In the genomic region with DNA sequence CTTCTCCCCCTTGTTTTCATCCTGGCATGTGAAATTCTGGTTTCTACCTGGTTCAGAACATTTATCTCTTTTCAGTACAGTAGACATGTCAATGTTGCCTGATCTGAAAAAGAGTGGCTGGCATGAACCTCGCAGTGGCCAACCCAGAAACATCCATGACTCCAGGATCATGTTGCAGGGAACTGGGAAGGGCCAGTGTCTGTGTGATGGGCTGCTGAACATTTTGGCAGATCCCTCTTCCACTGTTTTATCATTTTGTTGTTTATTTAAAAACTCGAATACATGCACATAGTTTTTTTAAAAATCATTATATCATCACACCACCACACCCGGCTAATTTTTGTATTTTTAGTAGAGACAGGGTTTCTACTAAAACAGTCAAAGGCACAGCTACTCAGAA, we compare ENCODE assay signal across 1 cellular context.
TF ChIP-seq lines count a peak whose summit lies in the region.

No MANE protein-coding gene starts in this region.

TF ChIP-seq in H1, 55 proteins besides CTCF, POLR2A, EP300 and RAD21:
- TF ChIP-seq TAF1 (IDR thresholded peaks at IDR 0.05; ENCODE audit: low read depth, low read length) (no peak), CBX8 (IDR thresholded peaks at IDR 0.05; ENCODE audit: borderline replicate concordance, low read depth, low read length) (no peak), HDAC2 (IDR thresholded peaks at IDR 0.05; ENCODE audit: borderline replicate concordance in 1 of 2, low read depth in 2 of 2, low read length in 2 of 2) (no peak), TEAD4 (IDR thresholded peaks at IDR 0.05; ENCODE audit: low read depth, low read length) (no peak), JUND (IDR thresholded peaks at IDR 0.05; ENCODE audit: low read length) (no peak), CREB1 (IDR thresholded peaks at IDR 0.05) (no peak), BRCA1 (IDR thresholded peaks at IDR 0.05; ENCODE audit: low read depth, low read length) (no peak), KDM4A (IDR thresholded peaks at IDR 0.05; ENCODE audit: low read depth, low read length, severe bottlenecking) (no peak)
- TF ChIP-seq, protein P1, sequence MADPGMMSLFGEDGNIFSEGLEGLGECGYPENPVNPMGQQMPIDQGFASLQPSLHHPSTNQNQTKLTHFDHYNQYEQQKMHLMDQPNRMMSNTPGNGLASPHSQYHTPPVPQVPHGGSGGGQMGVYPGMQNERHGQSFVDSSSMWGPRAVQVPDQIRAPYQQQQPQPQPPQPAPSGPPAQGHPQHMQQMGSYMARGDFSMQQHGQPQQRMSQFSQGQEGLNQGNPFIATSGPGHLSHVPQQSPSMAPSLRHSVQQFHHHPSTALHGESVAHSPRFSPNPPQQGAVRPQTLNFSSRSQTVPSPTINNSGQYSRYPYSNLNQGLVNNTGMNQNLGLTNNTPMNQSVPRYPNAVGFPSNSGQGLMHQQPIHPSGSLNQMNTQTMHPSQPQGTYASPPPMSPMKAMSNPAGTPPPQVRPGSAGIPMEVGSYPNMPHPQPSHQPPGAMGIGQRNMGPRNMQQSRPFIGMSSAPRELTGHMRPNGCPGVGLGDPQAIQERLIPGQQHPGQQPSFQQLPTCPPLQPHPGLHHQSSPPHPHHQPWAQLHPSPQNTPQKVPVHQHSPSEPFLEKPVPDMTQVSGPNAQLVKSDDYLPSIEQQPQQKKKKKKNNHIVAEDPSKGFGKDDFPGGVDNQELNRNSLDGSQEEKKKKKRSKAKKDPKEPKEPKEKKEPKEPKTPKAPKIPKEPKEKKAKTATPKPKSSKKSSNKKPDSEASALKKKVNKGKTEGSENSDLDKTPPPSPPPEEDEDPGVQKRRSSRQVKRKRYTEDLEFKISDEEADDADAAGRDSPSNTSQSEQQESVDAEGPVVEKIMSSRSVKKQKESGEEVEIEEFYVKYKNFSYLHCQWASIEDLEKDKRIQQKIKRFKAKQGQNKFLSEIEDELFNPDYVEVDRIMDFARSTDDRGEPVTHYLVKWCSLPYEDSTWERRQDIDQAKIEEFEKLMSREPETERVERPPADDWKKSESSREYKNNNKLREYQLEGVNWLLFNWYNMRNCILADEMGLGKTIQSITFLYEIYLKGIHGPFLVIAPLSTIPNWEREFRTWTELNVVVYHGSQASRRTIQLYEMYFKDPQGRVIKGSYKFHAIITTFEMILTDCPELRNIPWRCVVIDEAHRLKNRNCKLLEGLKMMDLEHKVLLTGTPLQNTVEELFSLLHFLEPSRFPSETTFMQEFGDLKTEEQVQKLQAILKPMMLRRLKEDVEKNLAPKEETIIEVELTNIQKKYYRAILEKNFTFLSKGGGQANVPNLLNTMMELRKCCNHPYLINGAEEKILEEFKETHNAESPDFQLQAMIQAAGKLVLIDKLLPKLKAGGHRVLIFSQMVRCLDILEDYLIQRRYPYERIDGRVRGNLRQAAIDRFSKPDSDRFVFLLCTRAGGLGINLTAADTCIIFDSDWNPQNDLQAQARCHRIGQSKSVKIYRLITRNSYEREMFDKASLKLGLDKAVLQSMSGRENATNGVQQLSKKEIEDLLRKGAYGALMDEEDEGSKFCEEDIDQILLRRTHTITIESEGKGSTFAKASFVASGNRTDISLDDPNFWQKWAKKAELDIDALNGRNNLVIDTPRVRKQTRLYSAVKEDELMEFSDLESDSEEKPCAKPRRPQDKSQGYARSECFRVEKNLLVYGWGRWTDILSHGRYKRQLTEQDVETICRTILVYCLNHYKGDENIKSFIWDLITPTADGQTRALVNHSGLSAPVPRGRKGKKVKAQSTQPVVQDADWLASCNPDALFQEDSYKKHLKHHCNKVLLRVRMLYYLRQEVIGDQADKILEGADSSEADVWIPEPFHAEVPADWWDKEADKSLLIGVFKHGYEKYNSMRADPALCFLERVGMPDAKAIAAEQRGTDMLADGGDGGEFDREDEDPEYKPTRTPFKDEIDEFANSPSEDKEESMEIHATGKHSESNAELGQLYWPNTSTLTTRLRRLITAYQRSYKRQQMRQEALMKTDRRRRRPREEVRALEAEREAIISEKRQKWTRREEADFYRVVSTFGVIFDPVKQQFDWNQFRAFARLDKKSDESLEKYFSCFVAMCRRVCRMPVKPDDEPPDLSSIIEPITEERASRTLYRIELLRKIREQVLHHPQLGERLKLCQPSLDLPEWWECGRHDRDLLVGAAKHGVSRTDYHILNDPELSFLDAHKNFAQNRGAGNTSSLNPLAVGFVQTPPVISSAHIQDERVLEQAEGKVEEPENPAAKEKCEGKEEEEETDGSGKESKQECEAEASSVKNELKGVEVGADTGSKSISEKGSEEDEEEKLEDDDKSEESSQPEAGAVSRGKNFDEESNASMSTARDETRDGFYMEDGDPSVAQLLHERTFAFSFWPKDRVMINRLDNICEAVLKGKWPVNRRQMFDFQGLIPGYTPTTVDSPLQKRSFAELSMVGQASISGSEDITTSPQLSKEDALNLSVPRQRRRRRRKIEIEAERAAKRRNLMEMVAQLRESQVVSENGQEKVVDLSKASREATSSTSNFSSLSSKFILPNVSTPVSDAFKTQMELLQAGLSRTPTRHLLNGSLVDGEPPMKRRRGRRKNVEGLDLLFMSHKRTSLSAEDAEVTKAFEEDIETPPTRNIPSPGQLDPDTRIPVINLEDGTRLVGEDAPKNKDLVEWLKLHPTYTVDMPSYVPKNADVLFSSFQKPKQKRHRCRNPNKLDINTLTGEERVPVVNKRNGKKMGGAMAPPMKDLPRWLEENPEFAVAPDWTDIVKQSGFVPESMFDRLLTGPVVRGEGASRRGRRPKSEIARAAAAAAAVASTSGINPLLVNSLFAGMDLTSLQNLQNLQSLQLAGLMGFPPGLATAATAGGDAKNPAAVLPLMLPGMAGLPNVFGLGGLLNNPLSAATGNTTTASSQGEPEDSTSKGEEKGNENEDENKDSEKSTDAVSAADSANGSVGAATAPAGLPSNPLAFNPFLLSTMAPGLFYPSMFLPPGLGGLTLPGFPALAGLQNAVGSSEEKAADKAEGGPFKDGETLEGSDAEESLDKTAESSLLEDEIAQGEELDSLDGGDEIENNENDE (IDR thresholded peaks at IDR 0.05; ENCODE audit: insufficient replicate concordance, low read length): no peak
TF ChIP-seq in H1: peak in this region for 0.
